In the genomic region with DNA sequence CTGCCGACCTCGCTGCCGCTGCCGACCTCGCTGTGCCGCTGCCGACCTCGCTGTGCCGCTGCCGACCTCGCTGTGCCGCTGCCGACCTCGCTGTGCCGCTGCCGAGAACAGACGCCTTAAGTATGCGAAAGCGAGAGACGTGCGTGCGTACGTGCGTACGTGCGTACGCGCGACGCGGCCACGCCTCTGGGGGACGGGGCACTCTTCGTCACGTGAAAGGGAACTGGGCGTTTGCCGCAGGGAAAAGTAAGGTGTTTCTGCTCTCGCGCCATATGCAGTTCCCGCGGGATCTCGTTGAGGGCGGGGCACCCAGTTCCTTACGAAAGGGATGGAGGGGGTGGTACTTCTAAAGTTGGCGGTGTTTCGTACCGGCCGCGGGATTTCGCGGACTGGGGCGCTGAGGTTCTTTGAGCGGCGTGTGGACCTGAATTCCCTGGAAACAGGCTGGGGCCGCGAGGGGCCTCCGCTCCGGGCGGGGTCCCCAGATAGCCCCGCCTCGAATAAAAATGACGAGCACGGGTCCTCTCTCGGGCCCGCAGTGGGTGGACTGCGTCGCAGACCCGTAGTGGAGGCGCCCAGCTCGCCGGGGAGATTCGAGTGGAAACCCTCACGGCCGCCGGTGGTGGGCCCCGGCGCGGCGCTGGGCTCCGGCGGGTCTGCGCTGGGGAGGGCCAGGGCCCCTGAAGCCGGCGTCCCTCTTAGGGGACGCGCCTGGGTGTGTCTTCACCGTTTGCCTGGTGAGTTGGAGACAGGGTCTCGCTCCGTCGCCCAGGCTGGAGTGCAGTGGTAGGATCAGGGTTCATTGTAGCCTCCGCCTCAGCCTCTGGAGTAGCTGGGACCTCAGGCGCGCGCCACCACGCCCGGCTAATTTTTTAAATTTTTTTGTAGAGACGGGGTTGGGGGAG, we compare ENCODE assay signal across 8 cellular contexts. TPM values are rescaled to one million over a fixed set of nuclear protein-coding genes. Genes with fewer than 3 reads are reported as not detected.
DNase-seq lines count a peak whose midpoint lies in the region; ATAC-seq and TF ChIP-seq lines count a peak whose summit lies in the region.

Gene EIF4A3, minus strand, starts transcription at position 94 of the 905 bp plus-strand sequence. CDS start 167 bp downstream, outside the sequence.

- peak within 1 kb of the TSS; percentile 98 for H3K4me2 ChIP-seq in OCI-LY1 (ENCODE audit: low read length)

- H3K36me3 ChIP-seq in HUES64 (ENCODE audit: insufficient read depth, low read length) (peaks cover 32% of the 10 kb centered on the region), OCI-LY1 (ENCODE audit: insufficient read depth, low read length) (peaks cover 33% of the 10 kb centered on the region)

- H3K9ac ChIP-seq in HUES64 (ENCODE audit: low read depth, low read length) (peak within 1 kb of the TSS; percentile 91), OCI-LY1 (ENCODE audit: low read length) (peak within 1 kb of the TSS; percentile 90)

- H3K9me2 ChIP-seq in OCI-LY1 (ENCODE audit: low read depth, low read length), result no peaks in the 10 kb centered on the region

- ATAC-seq in GM21423 (IDR thresholded peaks at IDR 0.05; ENCODE audit: unreplicated experiment), result peak; percentile 78

- TF ChIP-seq CTCF in OCI-LY1 (IDR thresholded peaks at IDR 0.05; ENCODE audit: low read length), result no peak; the same call in 1 of the 2 replicates

- H3K4me1 ChIP-seq in HUES64 (ENCODE audit: insufficient read depth, low read length) (peaks cover 19% of the 10 kb centered on the region), OCI-LY1 (ENCODE audit: insufficient read depth, low read length, severe bottlenecking) (peaks cover 45% of the 10 kb centered on the region)

- no peaks in the 10 kb centered on the region for H3K27me3 ChIP-seq in HUES64 (ENCODE audit: insufficient read depth, low read length)
- H3K27me3 ChIP-seq in OCI-LY1 (ENCODE audit: insufficient read depth, low read length), result no peaks in the 10 kb centered on the region

- no peak within 1 kb of the TSS for H2AFZ ChIP-seq in OCI-LY1 (ENCODE audit: low read length)

- H3K9me3 ChIP-seq in HUES64 (ENCODE audit: insufficient read depth, low read depth, low read length) (no peaks in the 10 kb centered on the region), OCI-LY1 (ENCODE audit: low read length) (no peaks in the 10 kb centered on the region)

- peaks cover 27% of the 10 kb centered on the region for H3K79me2 ChIP-seq in OCI-LY1 (ENCODE audit: insufficient read depth, low read length)

- peaks cover 8% of the 10 kb centered on the region; the same call in 1 of the 2 replicates for H3F3A ChIP-seq in OCI-LY1 (ENCODE audit: insufficient read depth, low read length)

- no peaks in the 10 kb centered on the region for H4K20me1 ChIP-seq in OCI-LY1 (ENCODE audit: insufficient read depth, low read length)

- peak; percentile 98 for DNase-seq in Caki2 (ENCODE audit: low read depth)
- DNase-seq in activated CD8-positive, alpha-beta memory T cell treated with anti-CD3 and anti-CD28 coated beads, Interleukin-2, amount 50 U/mL, for 4 hours, result peak; percentile 96
- peak; percentile 99 for DNase-seq in mesenteric fat pad (ENCODE audit: low spot score)
- DNase-seq in stimulated activated CD8-positive, alpha-beta memory T cell treated with anti-CD3 and anti-CD28 coated beads, Interleukin-15, amount 100 ng/mL, for 24 hours (ENCODE audit: low read depth), result peak; percentile 84

- H3K27ac ChIP-seq in HUES64 (ENCODE audit: low read depth, low read length) (peak within 1 kb of the TSS; percentile 89), OCI-LY1 (ENCODE audit: low read depth, low read length, poor library complexity, severe bottlenecking) (peak within 1 kb of the TSS; percentile 64)

- in situ Hi-C loops in Caki2 (cut with HindIII; ENCODE audit: low pct_unique_long_range_greater_than_20kb, low sequenced_read_pairs), result loop anchor here (10.0 kb wide), 1 partner anchor 82 kb away; no protein-coding TSS in a partner anchor
- in situ Hi-C loops in endometrial microvascular endothelial cells (cut with HindIII; ENCODE audit: inconsistent ontology term, low pct_unique_long_range_greater_than_20kb, low sequenced_read_pairs), result no loop called here

- WGBS in HUES64, result under 1% methylated on average over 97 of the region's 97 CpGs

- H3K4me3 ChIP-seq in HUES64 (ENCODE audit: low read length) (peak within 1 kb of the TSS; percentile 88), OCI-LY1 (ENCODE audit: low read depth, low read length, poor library complexity, severe bottlenecking) (peak within 1 kb of the TSS; percentile 92)

RNA-seq across cellular contexts. Expression of gene EIF4A3, which starts in this region (rescaled TPM):
- 233 and 234 TPM in 2 replicates for total RNA-seq in Caki2 (2014; rRNA removed; shearing (Covaris generic); ENCODE audit: low replicate concordance)
- 180 TPM for polyA plus RNA-seq in HUES64 (2013, experiment 1 of 2)
- 139 TPM for polyA plus RNA-seq in HUES64 (2013, experiment 2 of 2)
- 110 TPM for total RNA-seq in endometrial microvascular endothelial cells (ENCODE audit: inconsistent ontology term)
- total RNA-seq in mesenteric fat pad, result 92.0 TPM

Comparison
In these comparisons a context has a peak if more than half of its experiments do, and no peak if none do; other contexts are left out.
1. Peak in every context shown above with its lines: DNase-seq, ATAC-seq, H3K4me3 ChIP-seq and H3K27ac ChIP-seq.